8 cellular contexts compared by ENCODE assay signal in the genomic region with DNA sequence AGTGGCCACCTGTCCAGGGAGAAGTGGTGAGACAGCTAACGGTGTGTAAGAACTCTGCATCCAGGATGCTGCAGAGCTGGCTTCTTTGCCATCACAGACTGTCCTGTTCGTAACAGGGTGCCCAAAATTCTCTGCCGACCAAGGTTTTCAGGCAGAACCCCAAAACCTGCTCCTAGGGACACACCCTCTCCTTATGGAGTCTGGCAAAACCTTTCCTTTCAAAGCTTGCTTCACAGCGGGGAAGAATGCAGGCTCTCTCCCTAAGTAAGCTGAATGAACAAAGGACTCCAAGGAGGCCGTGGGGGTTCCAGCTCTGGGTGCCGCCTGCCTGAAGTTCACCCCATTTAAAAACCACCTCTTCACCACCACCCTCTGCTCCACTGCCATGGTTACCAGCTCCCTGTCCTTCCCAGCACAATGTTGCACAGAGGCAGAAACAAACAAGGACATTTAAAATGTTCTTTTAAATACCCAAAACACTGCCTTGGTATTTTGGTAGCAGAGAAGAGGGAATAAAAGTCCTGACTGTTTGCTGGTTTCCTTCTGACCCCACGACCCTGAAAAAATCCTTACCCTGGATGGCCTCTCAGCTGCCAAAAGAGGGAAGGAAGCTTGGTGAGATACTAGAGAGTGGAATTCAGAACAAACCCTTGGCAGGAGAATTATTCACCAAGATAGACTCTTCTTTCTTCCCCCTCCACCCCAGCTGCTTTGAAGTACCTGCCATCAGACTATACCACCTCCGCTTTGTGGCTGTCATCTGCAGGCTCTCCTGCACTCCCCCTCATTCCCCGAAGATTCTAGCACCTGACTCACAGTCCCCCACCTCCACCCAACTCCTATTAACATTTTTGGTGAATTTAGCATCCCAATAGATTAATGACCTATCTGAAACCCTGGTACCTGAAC. TPM values are rescaled to one million over a fixed set of nuclear protein-coding genes. Genes with fewer than 3 reads are reported as not detected.
DNase-seq lines count a peak whose midpoint lies in the region; ATAC-seq, FAIRE-seq and TF ChIP-seq lines count a peak whose summit lies in the region.

No MANE protein-coding gene starts in this region.

- H3K36me3 ChIP-seq in DOHH2 (ENCODE audit: control insufficient read depth, low read length) (no peaks in the 10 kb centered on the region), adrenal gland (replicated peaks in 1 of 2) (no peaks in the 10 kb centered on the region), iPS-20b (ENCODE audit: insufficient read depth, low read depth, low read length) (no peaks in the 10 kb centered on the region)

- peak; percentile 86 for DNase-seq in NCI-H2107 treated with DMSO at 0.1 percent for 48 hours (lab: John Stamatoyannopoulos, UW; ENCODE audit: unreplicated experiment)
- DNase-seq in adrenal gland = peak in 3 of 7 donors; percentile 33 to 71 (median 43)
- DNase-seq in stimulated activated CD4-positive, alpha-beta T cell treated with anti-CD3 and anti-CD28 coated beads, Interleukin-1b, Interleukin-23, amount 100 ng/mL, for 48 hours = peak; percentile 17
- no peak for DNase-seq in H54 (ENCODE audit: insufficient read length, low spot score)

- ATAC-seq in GM21619 (IDR thresholded peaks at IDR 0.05; ENCODE audit: unreplicated experiment) = no peak
- no peak for ATAC-seq in HG03460 (IDR thresholded peaks at IDR 0.05; ENCODE audit: unreplicated experiment)

- H3K79me2 ChIP-seq in DOHH2 (ENCODE audit: control insufficient read depth, low read length) = no peaks in the 10 kb centered on the region

- H3K27ac ChIP-seq in DOHH2 (ENCODE audit: low read depth, low read length) (no peak overlapping the region), adrenal gland (peak overlapping the region; percentile 99 to 100 (median 100)), iPS-20b (ENCODE audit: low read length) (no peak overlapping the region)

- no peak for TF ChIP-seq POLR2A in adrenal gland (IDR thresholded peaks at IDR 0.05)
- no peak for TF ChIP-seq POLR2A in H54 (IDR thresholded peaks at IDR 0.05; ENCODE audit: low read depth, low read length)

- H3K9me2 ChIP-seq in DOHH2 (replicated peaks; ENCODE audit: control insufficient read depth, low read length) = no peaks in the 10 kb centered on the region

- peak overlapping the region; percentile 79 for H3K9ac ChIP-seq in iPS-20b (ENCODE audit: low read depth, low read length)

- TF ChIP-seq CTCF in DOHH2 (IDR thresholded peaks at IDR 0.05; ENCODE audit: low read depth, low read length, poor library complexity, severe bottlenecking) = no peak
- no peak for TF ChIP-seq CTCF in adrenal gland (IDR thresholded peaks at IDR 0.05)

- H4K20me1 ChIP-seq in DOHH2 (ENCODE audit: control insufficient read depth, insufficient read depth, low read depth, low read length) = no peaks in the 10 kb centered on the region

- peak overlapping the region; percentile 99 for H3K4me2 ChIP-seq in DOHH2 (ENCODE audit: low read length)

- WGBS in adrenal gland, 4 donors = 24 to 44% (median 39%) methylated on average over 6 to 9 of the region's 9 CpGs

- H3K4me1 ChIP-seq in DOHH2 (ENCODE audit: control insufficient read depth, low read length) (peaks cover 32% of the 10 kb centered on the region), adrenal gland (replicated peaks in 1 of 2) (peaks cover 30 to 41% of the 10 kb centered on the region in 2 donors), iPS-20b (ENCODE audit: insufficient read depth, low read length) (peaks cover 4% of the 10 kb centered on the region; the same call in 1 of the 2 replicates)

- H3K27me3 ChIP-seq in DOHH2 (ENCODE audit: control insufficient read depth, low read length) = peaks cover 18% of the 10 kb centered on the region
- H3K27me3 ChIP-seq in adrenal gland = no peaks in the 10 kb centered on the region
- peaks cover 27% of the 10 kb centered on the region for H3K27me3 ChIP-seq in iPS-20b (ENCODE audit: insufficient read depth, low read length)

- H3F3A ChIP-seq in DOHH2 (ENCODE audit: control insufficient read depth, insufficient read depth) = peaks cover 38% of the 10 kb centered on the region

- intact Hi-C loops in adrenal gland (cut with DNase I) = loop anchor here in 1 of 2 donors (5.0 kb wide), 1 partner anchor 61 kb away; no protein-coding TSS in a partner anchor

- no peaks in the 10 kb centered on the region for H3K9me3 ChIP-seq in DOHH2 (ENCODE audit: control insufficient read depth, insufficient read depth, low read length)
- no peaks in the 10 kb centered on the region for H3K9me3 ChIP-seq in adrenal gland (replicated peaks in 1 of 3)
- no peaks in the 10 kb centered on the region for H3K9me3 ChIP-seq in iPS-20b (ENCODE audit: insufficient read depth, low read depth, low read length)

- H3K4me3 ChIP-seq in DOHH2 (ENCODE audit: low read length) (peak overlapping the region; percentile 94), adrenal gland (peak overlapping the region in 1 of 4 donors; percentile 70), iPS-20b (ENCODE audit: low read length) (peak overlapping the region; percentile 91)

- no peak for FAIRE-seq in H54 (lab: Jason Lieb, UNC)

RNA-seq across cellular contexts. Expression of gene KLF9, which starts 7.1 kb away (rescaled TPM):
- 10 to 100 TPM; 34.3 to 80.7 (median 45.3) TPM for total RNA-seq in adrenal gland
- polyA plus RNA-seq in adrenal gland = 10 to 100 TPM; 16.8 to 34.1 (median 17.1) TPM

Comparison
In these comparisons a context has a peak if more than half of its experiments do, and no peak if none do; other contexts are left out.
1. H3K27ac ChIP-seq: peak in adrenal gland (5 of 5); none in DOHH2 (single experiment) and iPS-20b (single experiment).